15 cellular contexts compared by ENCODE assay signal in the genomic region with DNA sequence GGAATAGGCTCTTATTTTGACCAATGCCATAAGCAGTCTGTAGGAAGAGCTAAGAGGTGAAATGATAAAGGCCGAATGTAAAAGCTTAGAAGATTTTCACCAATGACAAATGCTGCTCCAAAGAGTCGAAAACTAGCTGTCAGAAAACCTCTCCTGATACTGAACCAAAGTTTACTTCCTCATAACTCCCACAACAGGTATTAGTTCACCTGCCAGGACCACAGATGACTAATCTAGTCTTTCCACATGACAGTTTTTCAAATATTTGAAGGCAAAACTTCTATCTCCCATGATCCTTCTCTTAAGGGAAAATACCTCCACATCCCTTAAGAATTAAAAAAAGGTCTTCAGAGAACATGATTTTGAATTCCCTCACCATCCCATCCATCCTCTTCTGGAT.
DNase-seq lines count a peak whose midpoint lies in the region; ATAC-seq, FAIRE-seq and TF ChIP-seq lines count a peak whose summit lies in the region.
"Had no signal": no experiment of that assay in that cellular context is flagged by ENCODE, and none has a peak within 500 bp of the region (broad histone marks: within the 10 kb centered on the region; RNA-seq: fewer than 3 reads in every experiment).

No MANE protein-coding gene starts in this region.

- no peak for FAIRE-seq in pancreas (lab: Jason Lieb, UNC)

- H3K9me3 ChIP-seq in RWPE2 (ENCODE audit: severe bottlenecking): no peaks in the 10 kb centered on the region
- H3K9me3 ChIP-seq in pancreas: no peaks in the 10 kb centered on the region
- H3K9me3 ChIP-seq: BLaER1 treated with 17β-estradiol and CSF1 and Interleukin-3, amounts not matched to agents 10 nM and 100 nM had no signal

- no peaks in the 10 kb centered on the region for H3K27me3 Mint-ChIP-seq in HFFc6 (ENCODE audit: insufficient read depth)
- H3K27me3 Mint-ChIP-seq: IgD-negative memory B cell had no signal

- DNase-seq in DMS53 (lab: John Stamatoyannopoulos, UW): peak; percentile 11
- DNase-seq in DMS53 treated with DMSO at 0.1 percent for 48 hours (lab: John Stamatoyannopoulos, UW; ENCODE audit: unreplicated experiment): no peak
- no peak for DNase-seq in RWPE2 (ENCODE audit: low spot score)
- DNase-seq in epithelial cell of prostate (ENCODE audit: low read depth, low spot score): peak; percentile 8
- no peak for DNase-seq in pancreas
- DNase-seq in HFFc6: no peak
- no peak for DNase-seq in cerebellar nuclear complex (lab: John Stamatoyannopoulos, UW)
- DNase-seq: CD4-positive, CD25-positive, alpha-beta regulatory T cell; DMS 273 treated with DMSO at 0.1 percent for 48 hours; DMS79 treated with DMSO at 0.1 percent for 48 hours; GDM1 had no signal

- H3K4me1 Mint-ChIP-seq in HFFc6 (ENCODE audit: low read depth): peaks cover 91% of the 10 kb centered on the region
- H3K4me1 Mint-ChIP-seq: CD4-positive, CD25-positive, alpha-beta regulatory T cell; IgD-negative memory B cell had no signal

- 17% methylated on average over 2 of the region's 2 CpGs for WGBS in pancreas, 2 donors

- H3K36me3 ChIP-seq in RWPE2 (ENCODE audit: low read depth) (no peaks in the 10 kb centered on the region), pancreas (no peaks in the 10 kb centered on the region)
- H3K36me3 ChIP-seq: BLaER1 treated with 17β-estradiol and CSF1 and Interleukin-3, amounts not matched to agents 10 nM and 100 nM had no signal

- H3K27ac ChIP-seq in RWPE2 (ENCODE audit: poor library complexity, severe bottlenecking): no peak overlapping the region
- no peak overlapping the region for H3K27ac ChIP-seq in epithelial cell of prostate
- peak overlapping the region in 2 of 4 donors; percentile 34 to 51 for H3K27ac ChIP-seq in pancreas
- H3K27ac ChIP-seq: 22Rv1; BLaER1 treated with 17β-estradiol and CSF1 and Interleukin-3, amounts not matched to agents 10 nM and 100 nM had no signal

- no peak for TF ChIP-seq CTCF in RWPE2 (IDR thresholded peaks at IDR 0.05; ENCODE audit: poor library complexity, severe bottlenecking)
- no peak for TF ChIP-seq CTCF in pancreas (IDR thresholded peaks at IDR 0.05)
- no peak for TF ChIP-seq CTCF in HFFc6 (IDR thresholded peaks at IDR 0.05)

- peaks cover 4% of the 10 kb centered on the region for H3K4me1 ChIP-seq in RWPE2 (ENCODE audit: insufficient read depth, poor library complexity, severe bottlenecking)
- H3K4me1 ChIP-seq in pancreas: peaks cover 9 to 22% (median 14%) of the 10 kb centered on the region in 3 donors
- H3K4me1 ChIP-seq: BLaER1 treated with 17β-estradiol and CSF1 and Interleukin-3, amounts not matched to agents 10 nM and 100 nM had no signal

- H3K27ac Mint-ChIP-seq in HFFc6: no peak overlapping the region
- H3K27ac Mint-ChIP-seq: CD4-positive, CD25-positive, alpha-beta regulatory T cell; IgD-negative memory B cell had no signal

- ATAC-seq in RWPE2 (ENCODE audit: low read depth) (peak; percentile 25; the same call in 1 of the 3 replicates), pancreas (peak; percentile 32 to 78 (median 71)), GM21360 (IDR thresholded peaks at IDR 0.05; ENCODE audit: unreplicated experiment) (no peak)

- H3K9me3 Mint-ChIP-seq in HFFc6: no peaks in the 10 kb centered on the region; the same call in 1 of the 2 replicates

- H3K4me3 ChIP-seq in RWPE2 (ENCODE audit: severe bottlenecking): no peak overlapping the region
- no peak overlapping the region for H3K4me3 ChIP-seq in pancreas
- H3K4me3 ChIP-seq: BLaER1 treated with 17β-estradiol and CSF1 and Interleukin-3, amounts not matched to agents 10 nM and 100 nM had no signal

- H3K27me3 ChIP-seq in RWPE2 (ENCODE audit: insufficient read depth, poor library complexity, severe bottlenecking) (peaks cover 41% of the 10 kb centered on the region), pancreas (no peaks in the 10 kb centered on the region)
- H3K27me3 ChIP-seq: BLaER1 treated with 17β-estradiol and CSF1 and Interleukin-3, amounts not matched to agents 10 nM and 100 nM had no signal

- no peak overlapping the region for H3K4me3 Mint-ChIP-seq in HFFc6
- H3K4me3 Mint-ChIP-seq: CD4-positive, CD25-positive, alpha-beta regulatory T cell; IgD-negative memory B cell had no signal

- peaks cover 27% of the 10 kb centered on the region; the same call in 1 of the 2 replicates for H3K36me3 Mint-ChIP-seq in HFFc6 (ENCODE audit: low read depth)
- H3K36me3 Mint-ChIP-seq: CD4-positive, CD25-positive, alpha-beta regulatory T cell; IgD-negative memory B cell had no signal

- intact Hi-C loops in pancreas (cut with DNase I): loop anchor here in 2 of 3 donors (5.0 to 10.0 kb wide), 2 partner anchors 600 to 602 kb away; no protein-coding TSS in a partner anchor

Comparison
In these comparisons a context has a peak if more than half of its experiments do, and no peak if none do; other contexts are left out.
1. DNase-seq: peak in DMS53 (single experiment) and epithelial cell of prostate (single experiment); none in DMS53 treated with DMSO at 0.1 percent for 48 hours (single experiment), RWPE2 (single experiment), pancreas (0 of 6), HFFc6 (single experiment) and cerebellar nuclear complex (0 of 2).